In genomic region chr6:6758915-6759654, GRCh38 we compare ENCODE assay signal across 8 cellular contexts.
DNase-seq lines count a peak whose midpoint lies in the region; ATAC-seq and TF ChIP-seq lines count a peak whose summit lies in the region.

No MANE protein-coding gene starts in this region.

- no peak overlapping the region for H3K27ac Mint-ChIP-seq in activated T-cell treated with anti-CD3 and anti-CD28 coated beads, Interleukin-2, amount 50 U/mL, for 72 hours
- H3K27ac Mint-ChIP-seq in activated T-cell treated with anti-CD3 and anti-CD28 coated beads, Interleukin-2, amount 50 U/mL, for 24 hours = no peak overlapping the region
- H3K27ac Mint-ChIP-seq in natural killer cell = no peak overlapping the region

- no peaks in the 10 kb centered on the region for H3K36me3 ChIP-seq in H7 (replicated peaks; ENCODE audit: control insufficient read depth, insufficient read depth, low read length)

- no peaks in the 10 kb centered on the region for H3K36me3 Mint-ChIP-seq in activated T-cell treated with anti-CD3 and anti-CD28 coated beads, Interleukin-2, amount 50 U/mL, for 72 hours (ENCODE audit: insufficient read depth in 2 of 2)
- no peaks in the 10 kb centered on the region for H3K36me3 Mint-ChIP-seq in activated T-cell treated with anti-CD3 and anti-CD28 coated beads, Interleukin-2, amount 50 U/mL, for 24 hours (ENCODE audit: low read depth)
- H3K36me3 Mint-ChIP-seq in natural killer cell = no peaks in the 10 kb centered on the region

- peak in 1 of 2 donors; percentile 21 for ATAC-seq in activated T-cell treated with anti-CD3 and anti-CD28 coated beads, Interleukin-2, amount 50 U/mL, for 72 hours (replicated peaks in 1 of 2)
- ATAC-seq in natural killer cell = peak; percentile 47 to 66 (median 64)

- H3K27me3 Mint-ChIP-seq in activated T-cell treated with anti-CD3 and anti-CD28 coated beads, Interleukin-2, amount 50 U/mL, for 72 hours (ENCODE audit: low read depth) = no peaks in the 10 kb centered on the region
- H3K27me3 Mint-ChIP-seq in activated T-cell treated with anti-CD3 and anti-CD28 coated beads, Interleukin-2, amount 50 U/mL, for 24 hours = peaks cover 9% of the 10 kb centered on the region
- H3K27me3 Mint-ChIP-seq in natural killer cell (ENCODE audit: low read depth in 2 of 2) = peaks cover 5 to 6% of the 10 kb centered on the region in 2 donors

- intact Hi-C loops in natural killer cell (cut with micrococcal nuclease) = loop anchor here (2.0 kb wide), 1 partner anchor 484 kb away; no protein-coding TSS in a partner anchor

- H3K4me3 Mint-ChIP-seq in activated T-cell treated with anti-CD3 and anti-CD28 coated beads, Interleukin-2, amount 50 U/mL, for 72 hours = no peak overlapping the region
- H3K4me3 Mint-ChIP-seq in activated T-cell treated with anti-CD3 and anti-CD28 coated beads, Interleukin-2, amount 50 U/mL, for 24 hours = no peak overlapping the region
- no peak overlapping the region for H3K4me3 Mint-ChIP-seq in natural killer cell

- TF ChIP-seq CTCF in fibroblast of pulmonary artery (IDR thresholded peaks at IDR 0.05; ENCODE audit: low read length, missing control alignments) (peak; percentile 67), natural killer cell (IDR thresholded peaks at IDR 0.05) (peak; percentile 45)

- H3K27me3 ChIP-seq in H7 (ENCODE audit: control insufficient read depth, insufficient read depth, low read length) = no peaks in the 10 kb centered on the region

- H3K4me1 Mint-ChIP-seq in activated T-cell treated with anti-CD3 and anti-CD28 coated beads, Interleukin-2, amount 50 U/mL, for 72 hours (ENCODE audit: low read depth) = no peaks in the 10 kb centered on the region
- no peaks in the 10 kb centered on the region for H3K4me1 Mint-ChIP-seq in activated T-cell treated with anti-CD3 and anti-CD28 coated beads, Interleukin-2, amount 50 U/mL, for 24 hours (ENCODE audit: low read depth)
- no peaks in the 10 kb centered on the region for H3K4me1 Mint-ChIP-seq in natural killer cell

- H3K4me3 ChIP-seq in H7 (ENCODE audit: insufficient read depth, low read depth, low read length) (peak overlapping the region; percentile 21; the same call in 1 of the 2 replicates), fibroblast of pulmonary artery (replicated peaks; ENCODE audit: low read depth, low read length) (peak overlapping the region; percentile 10)

- H3K9me3 Mint-ChIP-seq in activated T-cell treated with anti-CD3 and anti-CD28 coated beads, Interleukin-2, amount 50 U/mL, for 72 hours = no peaks in the 10 kb centered on the region
- no peaks in the 10 kb centered on the region for H3K9me3 Mint-ChIP-seq in activated T-cell treated with anti-CD3 and anti-CD28 coated beads, Interleukin-2, amount 50 U/mL, for 24 hours
- no peaks in the 10 kb centered on the region for H3K9me3 Mint-ChIP-seq in natural killer cell

- DNase-seq in activated T-cell treated with anti-CD3 and anti-CD28 coated beads, Interleukin-2, amount 50 U/mL, for 72 hours = peak; percentile 13 to 29
- DNase-seq in activated T-cell treated with anti-CD3 and anti-CD28 coated beads, Interleukin-2, amount 50 U/mL, for 24 hours = no peak
- DNase-seq in H7 = peak; percentile 86
- DNase-seq in M059J (ENCODE audit: low read depth) = peak; percentile 80
- peak; percentile 65 for DNase-seq in SKM-1 treated with dmso at 0.1 percent for 144 hours (lab: John Stamatoyannopoulos, UW; ENCODE audit: unreplicated experiment)
- DNase-seq in fibroblast of pulmonary artery (ENCODE audit: low read depth) = peak; percentile 82
- DNase-seq in natural killer cell = no peak
- DNase-seq in GOT3 (lab: John Stamatoyannopoulos, UW) = no peak

Comparison
In these comparisons a context has a peak if more than half of its experiments do, and no peak if none do; other contexts are left out.
1. DNase-seq: peak in activated T-cell treated with anti-CD3 and anti-CD28 coated beads, Interleukin-2, amount 50 U/mL, for 72 hours (2 of 2), H7 (single experiment), M059J (single experiment), SKM-1 treated with dmso at 0.1 percent for 144 hours (single experiment) and fibroblast of pulmonary artery (single experiment); none in activated T-cell treated with anti-CD3 and anti-CD28 coated beads, Interleukin-2, amount 50 U/mL, for 24 hours (single experiment), natural killer cell (single experiment) and GOT3 (single experiment).